ENCODE assay signal across 20 cellular contexts in the genomic region with DNA sequence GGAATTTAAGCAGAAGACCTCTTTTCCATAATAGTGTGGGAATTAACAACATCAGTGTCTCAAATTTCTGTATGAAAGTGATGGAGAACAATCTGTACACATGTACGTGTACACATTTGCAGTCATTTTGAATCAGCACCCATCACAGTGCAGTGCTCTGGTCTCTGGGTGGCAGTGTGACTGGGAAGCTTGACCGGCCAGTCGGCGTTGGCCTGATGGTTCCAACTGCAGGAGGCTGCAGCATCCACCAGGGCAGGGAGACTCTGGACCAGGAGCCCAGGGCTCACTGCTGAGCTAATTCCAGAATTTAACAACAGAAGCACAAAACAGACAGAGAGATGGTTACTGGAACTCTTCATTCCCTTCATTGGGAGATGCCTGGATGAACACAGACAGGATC. TPM values are rescaled to one million over a fixed set of nuclear protein-coding genes. Genes with fewer than 3 reads are reported as not detected.
DNase-seq lines count a peak whose midpoint lies in the region; ATAC-seq lines count a peak whose summit lies in the region.
"Had no signal": no experiment of that assay in that cellular context is flagged by ENCODE, and none has a peak within 500 bp of the region (broad histone marks: within the 10 kb centered on the region; RNA-seq: fewer than 3 reads in every experiment).

No MANE protein-coding gene starts in this region.

- H3K9me3 Mint-ChIP-seq in activated T-cell treated with anti-CD3 and anti-CD28 coated beads, Interleukin-2, amount 50 U/mL, for 72 hours = no peaks in the 10 kb centered on the region
- H3K9me3 Mint-ChIP-seq in activated T-cell treated with anti-CD3 and anti-CD28 coated beads, Interleukin-2, amount 50 U/mL, for 4 hours = no peaks in the 10 kb centered on the region
- no peaks in the 10 kb centered on the region for H3K9me3 Mint-ChIP-seq in CD8-positive, alpha-beta memory T cell
- H3K9me3 Mint-ChIP-seq in T-helper 2 cell treated with Interferon-gamma antibody and Interleukin-4, amounts not matched to agents 5 μg/mL and 100 μg/mL, for 36 hours = no peaks in the 10 kb centered on the region
- no peaks in the 10 kb centered on the region for H3K9me3 Mint-ChIP-seq in effector memory CD8-positive, alpha-beta T cell
- H3K9me3 Mint-ChIP-seq: HFFc6 had no signal

- peaks cover 37% of the 10 kb centered on the region for H3K36me3 ChIP-seq in CD8-positive, alpha-beta memory T cell (ENCODE audit: insufficient read depth, low read length)

- CTCF ChIA-PET in CD8-positive, alpha-beta memory T cell (lab: Charles Lee) = no interaction called here

- peaks cover 13 to 29% of the 10 kb centered on the region in 2 donors for H3K36me3 Mint-ChIP-seq in activated T-cell treated with anti-CD3 and anti-CD28 coated beads, Interleukin-2, amount 50 U/mL, for 72 hours (ENCODE audit: insufficient read depth in 2 of 2)
- H3K36me3 Mint-ChIP-seq in activated T-cell treated with anti-CD3 and anti-CD28 coated beads, Interleukin-2, amount 50 U/mL, for 4 hours (ENCODE audit: insufficient read depth) = peaks cover 40% of the 10 kb centered on the region
- H3K36me3 Mint-ChIP-seq in CD8-positive, alpha-beta memory T cell = peaks cover 0 to 72% (median 20%) of the 10 kb centered on the region in 3 donors
- peaks cover 60% of the 10 kb centered on the region for H3K36me3 Mint-ChIP-seq in T-helper 2 cell treated with Interferon-gamma antibody and Interleukin-4, amounts not matched to agents 5 μg/mL and 100 μg/mL, for 36 hours (ENCODE audit: low read depth)
- H3K36me3 Mint-ChIP-seq in effector memory CD8-positive, alpha-beta T cell (ENCODE audit: insufficient read depth) = peaks cover 42% of the 10 kb centered on the region

- H3K4me1 ChIP-seq in CD8-positive, alpha-beta memory T cell (ENCODE audit: insufficient read depth, low read length) = no peaks in the 10 kb centered on the region

- no peak for DNase-seq in activated T-cell treated with anti-CD3 and anti-CD28 coated beads, Interleukin-2, amount 50 U/mL, for 72 hours
- no peak for DNase-seq in activated T-cell treated with anti-CD3 and anti-CD28 coated beads, Interleukin-2, amount 50 U/mL, for 4 hours
- no peak for DNase-seq in CD8-positive, alpha-beta memory T cell
- no peak for DNase-seq in T-helper 2 cell treated with Interferon-gamma antibody and Interleukin-4, amounts not matched to agents 5 μg/mL and 100 μg/mL, for 36 hours (ENCODE audit: low spot score)
- DNase-seq in effector memory CD8-positive, alpha-beta T cell = no peak
- DNase-seq in mucosa of gallbladder (ENCODE audit: low spot score) (no peak), iPS-NIHi7 (ENCODE audit: extremely low spot score) (no peak)
- DNase-seq: GOT3, HFFc6, KG1, NCI-H1092, NCI-H187, NCI-H446, NCI-H748 treated with DMSO at 0.1 percent for 48 hours, Right ventricle myocardium superior had no signal

- H3K27ac Mint-ChIP-seq in activated T-cell treated with anti-CD3 and anti-CD28 coated beads, Interleukin-2, amount 50 U/mL, for 72 hours = peak overlapping the region; percentile 62
- H3K27ac Mint-ChIP-seq in CD8-positive, alpha-beta memory T cell = peak overlapping the region; percentile 12 to 96 (median 70)
- H3K27ac Mint-ChIP-seq in T-helper 2 cell treated with Interferon-gamma antibody and Interleukin-4, amounts not matched to agents 5 μg/mL and 100 μg/mL, for 36 hours = peak overlapping the region; percentile 90
- H3K27ac Mint-ChIP-seq in effector memory CD8-positive, alpha-beta T cell = peak overlapping the region; percentile 6 to 79
- H3K27ac Mint-ChIP-seq: B cell, HFFc6 had no signal

- H3K27me3 ChIP-seq in CD8-positive, alpha-beta memory T cell (ENCODE audit: insufficient read depth, low read length, poor library complexity, severe bottlenecking) = no peaks in the 10 kb centered on the region

- H3K4me3 Mint-ChIP-seq in activated T-cell treated with anti-CD3 and anti-CD28 coated beads, Interleukin-2, amount 50 U/mL, for 72 hours = peak overlapping the region in 1 of 2 donors; percentile 43
- H3K4me3 Mint-ChIP-seq in activated T-cell treated with anti-CD3 and anti-CD28 coated beads, Interleukin-2, amount 50 U/mL, for 4 hours = no peak overlapping the region
- peak overlapping the region in 1 of 7 donors; percentile 11 for H3K4me3 Mint-ChIP-seq in CD8-positive, alpha-beta memory T cell
- peak overlapping the region; percentile 60 for H3K4me3 Mint-ChIP-seq in T-helper 2 cell treated with Interferon-gamma antibody and Interleukin-4, amounts not matched to agents 5 μg/mL and 100 μg/mL, for 36 hours
- no peak overlapping the region for H3K4me3 Mint-ChIP-seq in effector memory CD8-positive, alpha-beta T cell
- H3K4me3 Mint-ChIP-seq: B cell, HFFc6 had no signal

- no peak overlapping the region for H3K4me3 ChIP-seq in CD8-positive, alpha-beta memory T cell (ENCODE audit: low read length)

- H3K4me1 Mint-ChIP-seq in activated T-cell treated with anti-CD3 and anti-CD28 coated beads, Interleukin-2, amount 50 U/mL, for 72 hours (ENCODE audit: low read depth) = peaks cover 47% of the 10 kb centered on the region
- peaks cover 38% of the 10 kb centered on the region for H3K4me1 Mint-ChIP-seq in activated T-cell treated with anti-CD3 and anti-CD28 coated beads, Interleukin-2, amount 50 U/mL, for 4 hours (ENCODE audit: low read depth)
- H3K4me1 Mint-ChIP-seq in CD8-positive, alpha-beta memory T cell = peaks cover 39 to 58% (median 53%) of the 10 kb centered on the region in 3 donors
- H3K4me1 Mint-ChIP-seq in T-helper 2 cell treated with Interferon-gamma antibody and Interleukin-4, amounts not matched to agents 5 μg/mL and 100 μg/mL, for 36 hours (ENCODE audit: low read depth) = peaks cover 57% of the 10 kb centered on the region
- H3K4me1 Mint-ChIP-seq in effector memory CD8-positive, alpha-beta T cell (ENCODE audit: low read depth in 2 of 2) = peaks cover 34 to 42% of the 10 kb centered on the region in 2 donors

- POLR2A ChIA-PET in CD8-positive, alpha-beta memory T cell (lab: Charles Lee) = interaction anchor here (0.6 kb wide), 1 partner anchor 54 kb away, joined by 3 read pairs; no protein-coding TSS in a partner anchor

- H3K27ac ChIP-seq in CD8-positive, alpha-beta memory T cell (ENCODE audit: low read depth, low read length) = no peak overlapping the region
- H3K27ac ChIP-seq: HL-60 had no signal

- ATAC-seq in activated T-cell treated with anti-CD3 and anti-CD28 coated beads, Interleukin-2, amount 50 U/mL, for 72 hours (replicated peaks in 1 of 2) = no peak
- no peak for ATAC-seq in activated T-cell treated with anti-CD3 and anti-CD28 coated beads, Interleukin-2, amount 50 U/mL, for 4 hours
- no peak for ATAC-seq in effector memory CD8-positive, alpha-beta T cell (replicated peaks)
- ATAC-seq in GM19023 (IDR thresholded peaks at IDR 0.05; ENCODE audit: unreplicated experiment) = no peak

- H3K9me3 ChIP-seq in CD8-positive, alpha-beta memory T cell (ENCODE audit: low read length) = no peaks in the 10 kb centered on the region

- no peaks in the 10 kb centered on the region for H3K27me3 Mint-ChIP-seq in activated T-cell treated with anti-CD3 and anti-CD28 coated beads, Interleukin-2, amount 50 U/mL, for 72 hours (ENCODE audit: low read depth)
- no peaks in the 10 kb centered on the region for H3K27me3 Mint-ChIP-seq in activated T-cell treated with anti-CD3 and anti-CD28 coated beads, Interleukin-2, amount 50 U/mL, for 4 hours (ENCODE audit: low read depth)
- no peaks in the 10 kb centered on the region for H3K27me3 Mint-ChIP-seq in CD8-positive, alpha-beta memory T cell
- H3K27me3 Mint-ChIP-seq in T-helper 2 cell treated with Interferon-gamma antibody and Interleukin-4, amounts not matched to agents 5 μg/mL and 100 μg/mL, for 36 hours (ENCODE audit: low read depth) = no peaks in the 10 kb centered on the region
- H3K27me3 Mint-ChIP-seq in effector memory CD8-positive, alpha-beta T cell = no peaks in the 10 kb centered on the region
- H3K27me3 Mint-ChIP-seq: B cell had no signal

RNA-seq across cellular contexts. Expression of a gene that starts 17.9 kb away (rescaled TPM):
- total RNA-seq in activated T-cell treated with anti-CD3 and anti-CD28 coated beads, Interleukin-2, amount 50 U/mL, for 72 hours = 10 to 100 TPM; 88.7 to 99.0 TPM
- 100 to 1,000 TPM; 117 to 122 (median 118) TPM for total RNA-seq in activated T-cell treated with anti-CD3 and anti-CD28 coated beads, Interleukin-2, amount 50 U/mL, for 4 hours
- total RNA-seq in CD8-positive, alpha-beta memory T cell = 100 to 1,000 TPM in 1 of 2 experiments, 10 to 100 TPM in 1; 91.4 to 102 TPM
- 21.6 TPM for polyA plus RNA-seq in CD8-positive, alpha-beta memory T cell
- total RNA-seq in mucosa of gallbladder = 43.4 TPM

RNA-seq across cellular contexts. Expression of a gene that starts 50.2 kb away (rescaled TPM):
- under 1 TPM in 1 of 2 donors, not detected in 1; 0.41 TPM for total RNA-seq in activated T-cell treated with anti-CD3 and anti-CD28 coated beads, Interleukin-2, amount 50 U/mL, for 72 hours
- not detected for total RNA-seq in activated T-cell treated with anti-CD3 and anti-CD28 coated beads, Interleukin-2, amount 50 U/mL, for 4 hours
- under 1 TPM in 1 of 2 experiments, not detected in 1; 0.22 TPM for total RNA-seq in CD8-positive, alpha-beta memory T cell
- polyA plus RNA-seq in CD8-positive, alpha-beta memory T cell = not detected
- not detected for total RNA-seq in mucosa of gallbladder
- total RNA-seq: Daoy, HFFc6, M059J, Right ventricle myocardium superior had no signal
